Comparison of ENCODE assay signal across 9 cellular contexts in the genomic region with DNA sequence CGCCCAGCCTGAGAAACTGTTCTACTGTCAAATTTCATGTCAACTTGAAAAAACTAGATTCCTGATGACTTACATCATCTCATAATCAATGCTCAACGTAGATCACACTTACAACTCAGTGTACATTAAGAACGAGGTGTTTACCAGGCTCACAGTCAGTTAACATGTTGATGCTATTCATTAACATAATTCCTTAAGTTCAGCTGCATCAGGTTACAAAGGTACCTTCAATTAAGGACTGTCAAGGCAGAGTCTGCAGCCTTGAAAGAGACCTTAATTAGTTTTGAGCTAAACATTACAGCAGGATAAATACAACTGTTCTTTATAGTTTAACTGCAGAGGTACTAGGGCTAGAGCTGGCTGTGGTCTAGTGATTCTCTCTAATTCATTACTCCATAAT. TPM values are rescaled to one million over a fixed set of nuclear protein-coding genes. Genes with fewer than 3 reads are reported as not detected.
DNase-seq lines count a peak whose midpoint lies in the region; ATAC-seq and TF ChIP-seq lines count a peak whose summit lies in the region.
"Had no signal": no experiment of that assay in that cellular context is flagged by ENCODE, and none has a peak within 500 bp of the region (broad histone marks: within the 10 kb centered on the region; RNA-seq: fewer than 3 reads in every experiment).

No MANE protein-coding gene starts in this region.

- intact Hi-C loops in natural killer cell (cut with micrococcal nuclease) (loop anchor here (2.0 to 5.0 kb wide), 4 partner anchors 14 to 80 kb away; no protein-coding TSS in a partner anchor), posterior vena cava (cut with DNase I) (loop anchor here in 1 of 2 donors (5.0 kb wide), 2 partner anchors 37 to 77 kb away; no protein-coding TSS in a partner anchor)

- peak overlapping the region; percentile 94 for H3K27ac ChIP-seq in KOPT-K1 (ENCODE audit: low read depth, low read length, poor library complexity, severe bottlenecking)

- H3K4me3 Mint-ChIP-seq in central memory CD8-positive, alpha-beta T cell: peak overlapping the region; percentile 90
- peak overlapping the region; percentile 94 for H3K4me3 Mint-ChIP-seq in natural killer cell

- TF ChIP-seq CTCF in BE2C (IDR thresholded peaks at IDR 0.05; ENCODE audit: low read depth, low read length) (no peak), natural killer cell (IDR thresholded peaks at IDR 0.05) (no peak)

- no peaks in the 10 kb centered on the region for H3K27me3 Mint-ChIP-seq in central memory CD8-positive, alpha-beta T cell
- no peaks in the 10 kb centered on the region for H3K27me3 Mint-ChIP-seq in natural killer cell (ENCODE audit: low read depth in 2 of 2)

- H3K36me3 Mint-ChIP-seq in central memory CD8-positive, alpha-beta T cell (ENCODE audit: insufficient read depth): peaks cover 61% of the 10 kb centered on the region
- peaks cover 14% of the 10 kb centered on the region for H3K36me3 Mint-ChIP-seq in natural killer cell

- peak overlapping the region; percentile 99 for H3K27ac Mint-ChIP-seq in central memory CD8-positive, alpha-beta T cell (ENCODE audit: low read depth)
- peak overlapping the region; percentile 95 to 98 for H3K27ac Mint-ChIP-seq in natural killer cell

- ATAC-seq in central memory CD8-positive, alpha-beta T cell (replicated peaks; ENCODE audit: extremely low read depth, poor library complexity, severe bottlenecking): no peak
- ATAC-seq in natural killer cell (no peak), GM19455 (IDR thresholded peaks at IDR 0.05; ENCODE audit: unreplicated experiment) (no peak), HG03342 (IDR thresholded peaks at IDR 0.05; ENCODE audit: unreplicated experiment) (no peak)

- H3K9me3 ChIP-seq in BE2C: no peaks in the 10 kb centered on the region
- no peaks in the 10 kb centered on the region for H3K9me3 ChIP-seq in KOPT-K1 (ENCODE audit: insufficient read depth, low read length, poor library complexity, severe bottlenecking)

- H3K4me1 Mint-ChIP-seq in central memory CD8-positive, alpha-beta T cell: peaks cover 63% of the 10 kb centered on the region
- peaks cover 46 to 70% of the 10 kb centered on the region in 2 donors for H3K4me1 Mint-ChIP-seq in natural killer cell

- H3K27me3 ChIP-seq in BE2C: no peaks in the 10 kb centered on the region

- no peaks in the 10 kb centered on the region for H3K9me3 Mint-ChIP-seq in central memory CD8-positive, alpha-beta T cell
- H3K9me3 Mint-ChIP-seq in natural killer cell: no peaks in the 10 kb centered on the region

- H3K36me3 ChIP-seq in BE2C (peaks cover 27% of the 10 kb centered on the region), KOPT-K1 (ENCODE audit: insufficient read depth, low read length) (peaks cover 51% of the 10 kb centered on the region)

- no peak for DNase-seq in BE2C
- DNase-seq in central memory CD8-positive, alpha-beta T cell (ENCODE audit: low spot score in 2 of 2): no peak
- no peak for DNase-seq in natural killer cell
- no peak for DNase-seq in posterior vena cava (ENCODE audit: low spot score)
- DNase-seq in NCI-H2196 treated with DMSO at 0.1 percent for 48 hours (lab: John Stamatoyannopoulos, UW; ENCODE audit: unreplicated experiment): no peak
- DNase-seq: SHP77 had no signal

- peak overlapping the region; percentile 97 for H3K4me3 ChIP-seq in BE2C (ENCODE audit: low read depth, low read length)

- H3K4me1 ChIP-seq in BE2C: no peaks in the 10 kb centered on the region; the same call in 1 of the 2 replicates

RNA-seq across cellular contexts. Expression of gene GNA13, which starts 1.9 kb away (rescaled TPM):
- polyA plus RNA-seq in BE2C (2012; ENCODE audit: insufficient read depth, insufficient read length, low read depth): 53.2 TPM
- total RNA-seq in natural killer cell (100 to 1,000 TPM; 151 to 165 (median 161) TPM), posterior vena cava (10 to 100 TPM; 43.0 to 54.0 TPM)
